ENCODE assay signal across 1 cellular context in the genomic region with DNA sequence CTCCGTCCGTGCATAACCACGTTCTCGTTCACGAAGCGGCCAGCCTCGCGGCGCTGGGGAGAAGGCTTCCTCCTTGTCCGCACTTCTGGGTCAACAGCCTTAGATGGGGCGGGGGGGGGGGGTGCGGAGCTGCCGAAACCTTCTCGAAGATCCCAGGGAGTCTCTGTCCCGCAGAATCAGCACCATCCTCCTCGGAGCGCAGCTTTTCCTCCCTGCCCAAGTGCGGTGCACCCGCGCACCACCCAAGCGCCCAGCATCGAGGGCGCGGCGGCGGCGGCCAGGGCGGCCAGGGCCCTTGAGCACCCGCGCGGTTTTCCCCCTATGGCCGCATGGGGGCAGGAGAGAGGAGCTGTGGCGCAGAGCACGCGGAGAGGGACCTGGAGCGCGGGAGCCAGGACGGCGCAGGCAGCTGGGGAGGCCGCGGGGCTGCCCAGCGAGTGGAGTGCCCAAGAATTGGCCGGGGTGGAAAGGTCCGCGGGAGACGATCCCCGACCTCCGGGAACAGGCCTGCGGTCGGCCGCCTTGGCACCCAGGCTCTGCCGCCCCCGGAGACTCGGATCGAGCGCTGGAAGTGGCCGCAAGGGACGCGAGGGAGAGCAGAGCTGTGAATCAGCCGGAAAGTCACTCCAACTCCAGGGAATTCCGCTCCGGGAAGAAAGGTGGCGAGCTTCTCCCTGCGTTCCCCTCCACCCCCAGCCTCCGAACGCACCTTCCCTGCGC.
TF ChIP-seq lines count a peak whose summit lies in the region.

No MANE protein-coding gene starts in this region.

TF ChIP-seq in WTC11, 78 proteins besides CTCF, POLR2A, EP300 and RAD21 (continued from another document and continues in another):
- TF ChIP-seq E2F4 (CRISPR knock-in tag; IDR thresholded peaks at IDR 0.05; ENCODE audit: borderline replicate concordance, low read depth) (peak; percentile 66; the same call in 1 of the 2 replicates), FOXJ3 (CRISPR knock-in tag; IDR thresholded peaks at IDR 0.05; ENCODE audit: borderline replicate concordance) (no peak), NFYB (CRISPR knock-in tag; conservative IDR thresholded peaks at IDR 0.05; ENCODE audit: low read depth) (peak; percentile 19; the same call in 1 of the 2 replicates), TEAD1 (CRISPR knock-in tag; IDR thresholded peaks at IDR 0.05) (peak; percentile 78; the same call in 1 of the 2 replicates), SOX15 (CRISPR knock-in tag; IDR thresholded peaks at IDR 0.05) (no peak), MYBL2 (CRISPR knock-in tag; IDR thresholded peaks at IDR 0.05) (peak; percentile 94), SMAD4 (CRISPR knock-in tag; IDR thresholded peaks at IDR 0.05) (no peak; the same call in 1 of the 2 replicates), ATF6 (CRISPR knock-in tag; IDR thresholded peaks at IDR 0.05) (no peak), ZNF416 (CRISPR knock-in tag; IDR thresholded peaks at IDR 0.05) (no peak), ZSCAN18 (CRISPR knock-in tag; IDR thresholded peaks at IDR 0.05) (no peak), USF2 (CRISPR knock-in tag; IDR thresholded peaks at IDR 0.05) (no peak), ERG (CRISPR knock-in tag; IDR thresholded peaks at IDR 0.05) (no peak), ZNF138 (CRISPR knock-in tag; conservative IDR thresholded peaks at IDR 0.05) (no peak), MXD4 (CRISPR knock-in tag; IDR thresholded peaks at IDR 0.05; ENCODE audit: borderline replicate concordance) (no peak), IRF2 (CRISPR knock-in tag; IDR thresholded peaks at IDR 0.05; ENCODE audit: borderline replicate concordance, low read depth) (no peak), ZNF317 (CRISPR knock-in tag; IDR thresholded peaks at IDR 0.05; ENCODE audit: borderline replicate concordance, low read depth) (no peak; the same call in 1 of the 2 replicates), CREB1 (CRISPR knock-in tag; IDR thresholded peaks at IDR 0.05) (peak; percentile 87), GTF2I (CRISPR knock-in tag; conservative IDR thresholded peaks at IDR 0.05) (no peak), GRHL2 (CRISPR knock-in tag; IDR thresholded peaks at IDR 0.05; ENCODE audit: insufficient replicate concordance, severe bottlenecking) (no peak), NR2C2 (CRISPR knock-in tag; IDR thresholded peaks at IDR 0.05) (no peak), KAT7 (CRISPR knock-in tag; IDR thresholded peaks at IDR 0.05; ENCODE audit: borderline replicate concordance) (0 out of 2 replicates have a peak, but pooled peaks have one; percentile 74), PREB (CRISPR knock-in tag; IDR thresholded peaks at IDR 0.05; ENCODE audit: borderline replicate concordance) (peak; percentile 65; the same call in 1 of the 2 replicates), ZNF423 (CRISPR knock-in tag; IDR thresholded peaks at IDR 0.05) (no peak), NFATC4 (CRISPR knock-in tag; IDR thresholded peaks at IDR 0.05) (no peak), RELA (CRISPR knock-in tag; IDR thresholded peaks at IDR 0.05; ENCODE audit: borderline replicate concordance) (peak; percentile 71; the same call in 1 of the 2 replicates), ZNF219 (CRISPR knock-in tag; IDR thresholded peaks at IDR 0.05; ENCODE audit: borderline replicate concordance) (no peak), NR1H2 (CRISPR knock-in tag; IDR thresholded peaks at IDR 0.05) (no peak), FOXK1 (CRISPR knock-in tag; IDR thresholded peaks at IDR 0.05) (peak; percentile 91), EMX1 (CRISPR knock-in tag; IDR thresholded peaks at IDR 0.05) (no peak), HMGXB4 (CRISPR knock-in tag; IDR thresholded peaks at IDR 0.05) (peak; percentile 100), NR3C1 (CRISPR knock-in tag; conservative IDR thresholded peaks at IDR 0.05; ENCODE audit: low read depth) (0 out of 2 replicates have a peak, but pooled peaks have one; percentile 88), TP53 (CRISPR knock-in tag; IDR thresholded peaks at IDR 0.05) (no peak)
- TF ChIP-seq, protein P1, sequence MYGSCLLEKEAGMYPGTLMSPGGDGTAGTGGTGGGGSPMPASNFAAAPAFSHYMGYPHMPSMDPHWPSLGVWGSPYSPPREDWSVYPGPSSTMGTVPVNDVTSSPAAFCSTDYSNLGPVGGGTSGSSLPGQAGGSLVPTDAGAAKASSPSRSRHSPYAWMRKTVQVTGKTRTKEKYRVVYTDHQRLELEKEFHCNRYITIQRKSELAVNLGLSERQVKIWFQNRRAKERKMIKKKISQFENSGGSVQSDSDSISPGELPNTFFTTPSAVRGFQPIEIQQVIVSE (CRISPR knock-in tag; IDR thresholded peaks at IDR 0.05; ENCODE audit: borderline replicate concordance), result no peak
- TF ChIP-seq, protein P2, sequence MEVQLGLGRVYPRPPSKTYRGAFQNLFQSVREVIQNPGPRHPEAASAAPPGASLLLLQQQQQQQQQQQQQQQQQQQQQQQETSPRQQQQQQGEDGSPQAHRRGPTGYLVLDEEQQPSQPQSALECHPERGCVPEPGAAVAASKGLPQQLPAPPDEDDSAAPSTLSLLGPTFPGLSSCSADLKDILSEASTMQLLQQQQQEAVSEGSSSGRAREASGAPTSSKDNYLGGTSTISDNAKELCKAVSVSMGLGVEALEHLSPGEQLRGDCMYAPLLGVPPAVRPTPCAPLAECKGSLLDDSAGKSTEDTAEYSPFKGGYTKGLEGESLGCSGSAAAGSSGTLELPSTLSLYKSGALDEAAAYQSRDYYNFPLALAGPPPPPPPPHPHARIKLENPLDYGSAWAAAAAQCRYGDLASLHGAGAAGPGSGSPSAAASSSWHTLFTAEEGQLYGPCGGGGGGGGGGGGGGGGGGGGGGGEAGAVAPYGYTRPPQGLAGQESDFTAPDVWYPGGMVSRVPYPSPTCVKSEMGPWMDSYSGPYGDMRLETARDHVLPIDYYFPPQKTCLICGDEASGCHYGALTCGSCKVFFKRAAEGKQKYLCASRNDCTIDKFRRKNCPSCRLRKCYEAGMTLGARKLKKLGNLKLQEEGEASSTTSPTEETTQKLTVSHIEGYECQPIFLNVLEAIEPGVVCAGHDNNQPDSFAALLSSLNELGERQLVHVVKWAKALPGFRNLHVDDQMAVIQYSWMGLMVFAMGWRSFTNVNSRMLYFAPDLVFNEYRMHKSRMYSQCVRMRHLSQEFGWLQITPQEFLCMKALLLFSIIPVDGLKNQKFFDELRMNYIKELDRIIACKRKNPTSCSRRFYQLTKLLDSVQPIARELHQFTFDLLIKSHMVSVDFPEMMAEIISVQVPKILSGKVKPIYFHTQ (CRISPR knock-in tag; IDR thresholded peaks at IDR 0.05), result no peak
- TF ChIP-seq, protein P3, sequence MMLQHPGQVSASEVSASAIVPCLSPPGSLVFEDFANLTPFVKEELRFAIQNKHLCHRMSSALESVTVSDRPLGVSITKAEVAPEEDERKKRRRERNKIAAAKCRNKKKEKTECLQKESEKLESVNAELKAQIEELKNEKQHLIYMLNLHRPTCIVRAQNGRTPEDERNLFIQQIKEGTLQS (CRISPR knock-in tag; conservative IDR thresholded peaks at IDR 0.05), result no peak; the same call in 1 of the 2 replicates
- TF ChIP-seq, protein P4, sequence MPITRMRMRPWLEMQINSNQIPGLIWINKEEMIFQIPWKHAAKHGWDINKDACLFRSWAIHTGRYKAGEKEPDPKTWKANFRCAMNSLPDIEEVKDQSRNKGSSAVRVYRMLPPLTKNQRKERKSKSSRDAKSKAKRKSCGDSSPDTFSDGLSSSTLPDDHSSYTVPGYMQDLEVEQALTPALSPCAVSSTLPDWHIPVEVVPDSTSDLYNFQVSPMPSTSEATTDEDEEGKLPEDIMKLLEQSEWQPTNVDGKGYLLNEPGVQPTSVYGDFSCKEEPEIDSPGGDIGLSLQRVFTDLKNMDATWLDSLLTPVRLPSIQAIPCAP (CRISPR knock-in tag; IDR thresholded peaks at IDR 0.05), result peak; percentile 76; the same call in 1 of the 2 replicates
- TF ChIP-seq, protein P5, sequence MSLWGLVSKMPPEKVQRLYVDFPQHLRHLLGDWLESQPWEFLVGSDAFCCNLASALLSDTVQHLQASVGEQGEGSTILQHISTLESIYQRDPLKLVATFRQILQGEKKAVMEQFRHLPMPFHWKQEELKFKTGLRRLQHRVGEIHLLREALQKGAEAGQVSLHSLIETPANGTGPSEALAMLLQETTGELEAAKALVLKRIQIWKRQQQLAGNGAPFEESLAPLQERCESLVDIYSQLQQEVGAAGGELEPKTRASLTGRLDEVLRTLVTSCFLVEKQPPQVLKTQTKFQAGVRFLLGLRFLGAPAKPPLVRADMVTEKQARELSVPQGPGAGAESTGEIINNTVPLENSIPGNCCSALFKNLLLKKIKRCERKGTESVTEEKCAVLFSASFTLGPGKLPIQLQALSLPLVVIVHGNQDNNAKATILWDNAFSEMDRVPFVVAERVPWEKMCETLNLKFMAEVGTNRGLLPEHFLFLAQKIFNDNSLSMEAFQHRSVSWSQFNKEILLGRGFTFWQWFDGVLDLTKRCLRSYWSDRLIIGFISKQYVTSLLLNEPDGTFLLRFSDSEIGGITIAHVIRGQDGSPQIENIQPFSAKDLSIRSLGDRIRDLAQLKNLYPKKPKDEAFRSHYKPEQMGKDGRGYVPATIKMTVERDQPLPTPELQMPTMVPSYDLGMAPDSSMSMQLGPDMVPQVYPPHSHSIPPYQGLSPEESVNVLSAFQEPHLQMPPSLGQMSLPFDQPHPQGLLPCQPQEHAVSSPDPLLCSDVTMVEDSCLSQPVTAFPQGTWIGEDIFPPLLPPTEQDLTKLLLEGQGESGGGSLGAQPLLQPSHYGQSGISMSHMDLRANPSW (CRISPR knock-in tag; conservative IDR thresholded peaks at IDR 0.05; ENCODE audit: low read depth), result no peak
